1 cellular context compared by ENCODE assay signal in genomic region chr5:75325242-75325641, GRCh38.
TF ChIP-seq lines count a peak whose summit lies in the region.

No MANE protein-coding gene starts in this region.

TF ChIP-seq in HepG2, 621 proteins besides CTCF, POLR2A, EP300 and RAD21:
- TF ChIP-seq IRF9 (CRISPR knock-in tag; IDR thresholded peaks at IDR 0.05; ENCODE audit: borderline replicate concordance) (no peak), RXRB (CRISPR knock-in tag; IDR thresholded peaks at IDR 0.05; ENCODE audit: borderline replicate concordance) (0 out of 2 replicates have a peak, but pooled peaks have one; percentile 7), ARID3A (IDR thresholded peaks at IDR 0.05; ENCODE audit: low read depth, low read length) (0 out of 2 replicates have a peak, but pooled peaks have one; percentile 37)
- TF ChIP-seq, protein P1, sequence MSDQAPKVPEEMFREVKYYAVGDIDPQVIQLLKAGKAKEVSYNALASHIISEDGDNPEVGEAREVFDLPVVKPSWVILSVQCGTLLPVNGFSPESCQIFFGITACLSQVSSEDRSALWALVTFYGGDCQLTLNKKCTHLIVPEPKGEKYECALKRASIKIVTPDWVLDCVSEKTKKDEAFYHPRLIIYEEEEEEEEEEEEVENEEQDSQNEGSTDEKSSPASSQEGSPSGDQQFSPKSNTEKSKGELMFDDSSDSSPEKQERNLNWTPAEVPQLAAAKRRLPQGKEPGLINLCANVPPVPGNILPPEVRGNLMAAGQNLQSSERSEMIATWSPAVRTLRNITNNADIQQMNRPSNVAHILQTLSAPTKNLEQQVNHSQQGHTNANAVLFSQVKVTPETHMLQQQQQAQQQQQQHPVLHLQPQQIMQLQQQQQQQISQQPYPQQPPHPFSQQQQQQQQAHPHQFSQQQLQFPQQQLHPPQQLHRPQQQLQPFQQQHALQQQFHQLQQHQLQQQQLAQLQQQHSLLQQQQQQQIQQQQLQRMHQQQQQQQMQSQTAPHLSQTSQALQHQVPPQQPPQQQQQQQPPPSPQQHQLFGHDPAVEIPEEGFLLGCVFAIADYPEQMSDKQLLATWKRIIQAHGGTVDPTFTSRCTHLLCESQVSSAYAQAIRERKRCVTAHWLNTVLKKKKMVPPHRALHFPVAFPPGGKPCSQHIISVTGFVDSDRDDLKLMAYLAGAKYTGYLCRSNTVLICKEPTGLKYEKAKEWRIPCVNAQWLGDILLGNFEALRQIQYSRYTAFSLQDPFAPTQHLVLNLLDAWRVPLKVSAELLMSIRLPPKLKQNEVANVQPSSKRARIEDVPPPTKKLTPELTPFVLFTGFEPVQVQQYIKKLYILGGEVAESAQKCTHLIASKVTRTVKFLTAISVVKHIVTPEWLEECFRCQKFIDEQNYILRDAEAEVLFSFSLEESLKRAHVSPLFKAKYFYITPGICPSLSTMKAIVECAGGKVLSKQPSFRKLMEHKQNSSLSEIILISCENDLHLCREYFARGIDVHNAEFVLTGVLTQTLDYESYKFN (CRISPR knock-in tag; conservative IDR thresholded peaks at IDR 0.05) = peak; percentile 35; the same call in 1 of the 2 replicates
